20 cellular contexts compared by ENCODE assay signal in the genomic region with DNA sequence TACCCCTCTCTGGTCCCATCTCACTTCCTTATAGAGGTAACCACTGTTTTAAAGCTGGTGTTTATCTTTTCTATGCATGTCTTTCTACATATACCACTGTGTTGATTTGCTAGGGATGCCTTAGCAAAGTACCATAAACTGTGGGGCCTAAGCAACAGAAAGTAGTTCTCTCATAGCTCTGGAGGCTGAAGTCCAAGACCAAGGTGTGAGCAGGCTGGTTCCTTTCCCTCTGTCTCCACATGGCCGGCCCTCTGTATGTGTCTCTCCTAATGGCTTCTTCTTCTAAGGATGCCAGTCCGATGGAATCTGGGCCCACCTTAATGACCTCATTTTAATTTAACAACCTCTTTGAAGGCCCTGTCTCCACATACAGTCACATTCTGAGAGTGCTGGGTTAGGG.
"Had no signal": no experiment of that assay in that cellular context is flagged by ENCODE, and none has a peak within 500 bp of the region (broad histone marks: within the 10 kb centered on the region; RNA-seq: fewer than 3 reads in every experiment).

No MANE protein-coding gene starts in this region.

- H3K27ac ChIP-seq: left lung, suprapubic skin, upper lobe of right lung had no signal

- H3K4me3 ChIP-seq: body of pancreas, gastrocnemius medialis, left lung, suprapubic skin, upper lobe of right lung had no signal

- DNase-seq: activated CD4-positive, alpha-beta T cell treated with anti-CD3 and anti-CD28 coated beads for 36 hours; activated CD4-positive, alpha-beta T cell treated with anti-CD3 and anti-CD28 coated beads, Interleukin-2, amount 50 U/mL, for 48 hours; activated naive CD8-positive, alpha-beta T cell treated with anti-CD3 and anti-CD28 coated beads for 36 hours; amniotic stem cell; body of pancreas; central memory CD4-positive, alpha-beta T cell; cortex of kidney; effector CD4-positive, alpha-beta T cell; gastrocnemius medialis; head of caudate nucleus; kidney; left lung; mammary epithelial cell; midbrain; stimulated activated CD4-positive, alpha-beta T cell treated with anti-CD3 and anti-CD28 coated beads, Interleukin-15, amount 100 ng/mL, for 24 hours; stimulated activated CD4-positive, alpha-beta T cell treated with anti-CD3 and anti-CD28 coated beads, Interleukin-2, amount 100 ng/mL, for 48 hours; stimulated activated naive CD8-positive, alpha-beta T cell treated with anti-CD3 and anti-CD28 coated beads, Interleukin-15, amount 100 ng/mL, for 72 hours; upper lobe of right lung had no signal

- H3K36me3 ChIP-seq: gastrocnemius medialis, left lung, suprapubic skin, upper lobe of right lung had no signal

- H3K27me3 ChIP-seq: body of pancreas, gastrocnemius medialis, left lung, suprapubic skin, upper lobe of right lung had no signal

- ATAC-seq: activated CD4-positive, alpha-beta T cell treated with anti-CD3 and anti-CD28 coated beads for 36 hours; body of pancreas; left lung; stimulated activated naive CD8-positive, alpha-beta T cell treated with anti-CD3 and anti-CD28 coated beads, Interleukin-15, amount 100 ng/mL, for 72 hours; upper lobe of right lung; WTC11 had no signal

- H3K9me3 ChIP-seq: body of pancreas, gastrocnemius medialis, left lung, suprapubic skin, upper lobe of right lung had no signal
